Comparison of ENCODE assay signal across 22 cellular contexts in the genomic region with DNA sequence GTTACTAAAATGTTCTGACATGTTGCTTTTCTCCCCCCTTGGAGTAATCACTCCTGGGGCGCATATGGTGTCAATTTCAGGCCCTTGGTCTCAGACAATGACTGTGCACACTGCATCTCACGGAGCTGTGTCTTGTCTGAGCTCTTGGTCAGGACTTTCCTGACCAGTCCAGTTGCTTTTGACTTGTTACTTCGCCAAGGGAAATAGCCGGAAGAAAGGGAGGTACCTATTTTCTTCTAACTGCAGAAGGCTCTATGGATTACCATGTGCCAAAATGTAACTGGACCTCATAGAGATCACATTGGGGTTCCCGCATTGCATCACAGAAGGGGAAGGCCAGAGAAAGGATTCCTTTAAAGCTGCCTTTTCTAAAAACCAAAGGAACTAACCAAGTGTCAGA.
DNase-seq lines count a peak whose midpoint lies in the region; ATAC-seq and TF ChIP-seq lines count a peak whose summit lies in the region.
"Had no signal": no experiment of that assay in that cellular context is flagged by ENCODE, and none has a peak within 500 bp of the region (broad histone marks: within the 10 kb centered on the region; RNA-seq: fewer than 3 reads in every experiment).

No MANE protein-coding gene starts in this region.

- H3K79me1 ChIP-seq in trophoblast cell (ENCODE audit: low read length): peaks cover 16% of the 10 kb centered on the region

- TF ChIP-seq CTCF in AG10803 (conservative IDR thresholded peaks at IDR 0.05; ENCODE audit: low read length) (no peak), fibroblast of mammary gland (conservative IDR thresholded peaks at IDR 0.05; ENCODE audit: control insufficient read depth, insufficient read depth, low read depth, low read length) (no peak), left lung (IDR thresholded peaks at IDR 0.05) (no peak)

- H3K9me3 Mint-ChIP-seq in CD4-positive, alpha-beta memory T cell: no peaks in the 10 kb centered on the region
- H3K9me3 Mint-ChIP-seq: activated CD4-positive, alpha-beta T cell treated with anti-CD3 and anti-CD28 coated beads, Interleukin-2, amount 10 ng/mL, durations not matched to agents 7 days and 5 days; CD8-positive, alpha-beta memory T cell; central memory CD8-positive, alpha-beta T cell; memory B cell; T-helper 1 cell treated with Interleukin-12 subunit alpha and Interleukin-12 subunit beta and Interleukin-4 antibody, amounts not matched to agents 30 μg/mL and 1 μg/mL, for 36 hours had no signal

- no peak overlapping the region for H3K23ac ChIP-seq in trophoblast cell (ENCODE audit: low read length)

- H3K36me3 ChIP-seq in trophoblast cell (ENCODE audit: control insufficient read depth in 1 of 2, insufficient read depth in 2 of 2, low read length in 2 of 2): no peaks in the 10 kb centered on the region
- no peaks in the 10 kb centered on the region for H3K36me3 ChIP-seq in CD4-positive, alpha-beta memory T cell (ENCODE audit: insufficient read depth, low read length)
- no peaks in the 10 kb centered on the region for H3K36me3 ChIP-seq in left lung
- H3K36me3 ChIP-seq: ovary, thoracic aorta had no signal

- no peak overlapping the region for H4K12ac ChIP-seq in trophoblast cell (ENCODE audit: low read depth, low read length)

- H3K9ac ChIP-seq in trophoblast cell (ENCODE audit: low read length): no peak overlapping the region

- H2BK5ac ChIP-seq in trophoblast cell (ENCODE audit: low read depth, low read length, poor library complexity): no peak overlapping the region

- no peak overlapping the region for H4K8ac ChIP-seq in trophoblast cell (ENCODE audit: low read depth, low read length)

- intact Hi-C loops in CD4-positive, alpha-beta memory T cell (cut with micrococcal nuclease): no loop called here
- intact Hi-C loops in posterior vena cava (cut with DNase I): no loop called here
- intact Hi-C loops in left lung (cut with DNase I): no loop called here

- H3K4me1 ChIP-seq in trophoblast cell (ENCODE audit: control insufficient read depth in 1 of 2, insufficient read depth in 2 of 2, low read length in 2 of 2) (peaks cover 16 to 27% of the 10 kb centered on the region in 2 experiments), left lung (peaks cover 0 to 8% of the 10 kb centered on the region in 2 donors)
- H3K4me1 ChIP-seq in CD4-positive, alpha-beta memory T cell (ENCODE audit: insufficient read depth, low read length): no peaks in the 10 kb centered on the region

- peak overlapping the region; percentile 65 for H2BK12ac ChIP-seq in trophoblast cell (ENCODE audit: low read length)

- DNase-seq in AG10803 (ENCODE audit: low read depth): peak; percentile 70
- DNase-seq in GM04503 (ENCODE audit: low read depth): peak; percentile 55
- peak; percentile 61 for DNase-seq in fibroblast of mammary gland (ENCODE audit: low read depth)
- no peak for DNase-seq in trophoblast cell
- no peak for DNase-seq in DMS79 treated with DMSO at 0.1 percent for 48 hours (lab: John Stamatoyannopoulos, UW)
- DNase-seq in CD4-positive, alpha-beta memory T cell: no peak
- DNase-seq in posterior vena cava (ENCODE audit: low spot score): no peak
- no peak for DNase-seq in left lung
- DNase-seq: activated CD4-positive, alpha-beta T cell treated with anti-CD3 and anti-CD28 coated beads, Interleukin-2, amount 10 ng/mL, durations not matched to agents 7 days and 5 days; activated CD8-positive, alpha-beta memory T cell treated with anti-CD3 and anti-CD28 coated beads, Interleukin-2, amount 10 ng/mL, durations not matched to agents 7 days and 5 days; activated naive CD4-positive, alpha-beta T cell treated with anti-CD3 and anti-CD28 coated beads, Interleukin-2, amount 50 U/mL, for 16 hours; aorta; CD8-positive, alpha-beta memory T cell; foreskin melanocyte; NCI-H1105; NCI-H446; NK-92 treated with Interleukin-12 subunit alpha and Interleukin-12 subunit beta, amount 100 ng/mL, for 24 hours; ovary had no signal

- no peak overlapping the region for H2AFZ ChIP-seq in trophoblast cell (ENCODE audit: insufficient read depth, low read length, poor library complexity)

- no peak overlapping the region for H3K27ac Mint-ChIP-seq in CD4-positive, alpha-beta memory T cell
- H3K27ac Mint-ChIP-seq: activated CD4-positive, alpha-beta T cell treated with anti-CD3 and anti-CD28 coated beads, Interleukin-2, amount 10 ng/mL, durations not matched to agents 7 days and 5 days; activated CD8-positive, alpha-beta memory T cell treated with anti-CD3 and anti-CD28 coated beads, Interleukin-2, amount 10 ng/mL, durations not matched to agents 7 days and 5 days; CD8-positive, alpha-beta memory T cell; memory B cell; T-helper 1 cell treated with Interleukin-12 subunit alpha and Interleukin-12 subunit beta and Interleukin-4 antibody, amounts not matched to agents 30 μg/mL and 1 μg/mL, for 36 hours had no signal

- H3K27ac ChIP-seq in trophoblast cell (ENCODE audit: low read depth, low read length): no peak overlapping the region
- no peak overlapping the region for H3K27ac ChIP-seq in CD4-positive, alpha-beta memory T cell (ENCODE audit: low read depth, low read length)
- no peak overlapping the region for H3K27ac ChIP-seq in left lung
- H3K27ac ChIP-seq: ovary, thoracic aorta had no signal

- H3K27me3 ChIP-seq in trophoblast cell (ENCODE audit: insufficient read depth, low read length): no peaks in the 10 kb centered on the region
- H3K27me3 ChIP-seq in CD4-positive, alpha-beta memory T cell (ENCODE audit: insufficient read depth, low read length): no peaks in the 10 kb centered on the region
- no peaks in the 10 kb centered on the region for H3K27me3 ChIP-seq in left lung

- no peaks in the 10 kb centered on the region for H3K79me2 ChIP-seq in trophoblast cell (ENCODE audit: control insufficient read depth, insufficient read depth, low read length, poor library complexity)

- WGBS in trophoblast cell (ENCODE audit: extremely low coverage, insufficient coverage, insufficient read length): no CpG with 5 or more reads among the region's 5 CpGs

- POLR2A ChIA-PET in CD4-positive, alpha-beta memory T cell (lab: Charles Lee; ENCODE audit: partially characterized antibody): no interaction called here

- CTCF ChIA-PET in CD4-positive, alpha-beta memory T cell (lab: Charles Lee; ENCODE audit: partially characterized antibody): no interaction called here

- H3K27me3 Mint-ChIP-seq in CD4-positive, alpha-beta memory T cell: peaks cover 0 to 4% of the 10 kb centered on the region in 2 donors
- H3K27me3 Mint-ChIP-seq: activated CD8-positive, alpha-beta memory T cell treated with anti-CD3 and anti-CD28 coated beads, Interleukin-2, amount 10 ng/mL, durations not matched to agents 7 days and 5 days had no signal

- no peak overlapping the region for H3K4me3 Mint-ChIP-seq in CD4-positive, alpha-beta memory T cell
- H3K4me3 Mint-ChIP-seq: activated CD4-positive, alpha-beta T cell treated with anti-CD3 and anti-CD28 coated beads, Interleukin-2, amount 10 ng/mL, durations not matched to agents 7 days and 5 days; activated CD8-positive, alpha-beta memory T cell treated with anti-CD3 and anti-CD28 coated beads, Interleukin-2, amount 10 ng/mL, durations not matched to agents 7 days and 5 days; CD8-positive, alpha-beta memory T cell; central memory CD8-positive, alpha-beta T cell; memory B cell; T-helper 1 cell treated with Interleukin-12 subunit alpha and Interleukin-12 subunit beta and Interleukin-4 antibody, amounts not matched to agents 30 μg/mL and 1 μg/mL, for 36 hours had no signal

- H3K4me3 ChIP-seq in AG10803 (ENCODE audit: low read length) (no peak overlapping the region), fibroblast of mammary gland (ENCODE audit: control insufficient read depth, low read depth, low read length) (no peak overlapping the region), trophoblast cell (ENCODE audit: low read depth, low read length) (no peak overlapping the region), left lung (no peak overlapping the region)
- H3K4me3 ChIP-seq in CD4-positive, alpha-beta memory T cell (ENCODE audit: low read length in 2 of 2): no peak overlapping the region
- H3K4me3 ChIP-seq: ovary, thoracic aorta had no signal

- no peak overlapping the region for H3K14ac ChIP-seq in trophoblast cell (ENCODE audit: low read length)

- H3K4me2 ChIP-seq in trophoblast cell (ENCODE audit: low read length): no peak overlapping the region

- H3K9me3 ChIP-seq in trophoblast cell (ENCODE audit: insufficient read depth, low read depth, low read length) (no peaks in the 10 kb centered on the region), left lung (no peaks in the 10 kb centered on the region)
- no peaks in the 10 kb centered on the region for H3K9me3 ChIP-seq in CD4-positive, alpha-beta memory T cell (ENCODE audit: control insufficient read depth in 1 of 2, low read length in 2 of 2)
- H3K9me3 ChIP-seq: ovary, thoracic aorta had no signal

- H3K18ac ChIP-seq in trophoblast cell (ENCODE audit: low read length): no peak overlapping the region

- H3K4ac ChIP-seq in trophoblast cell (ENCODE audit: low read depth, low read length): no peak overlapping the region

- peaks cover 0 to 2% (median 0%) of the 10 kb centered on the region in 4 donors for H3K4me1 Mint-ChIP-seq in CD4-positive, alpha-beta memory T cell
- H3K4me1 Mint-ChIP-seq: activated CD4-positive, alpha-beta T cell treated with anti-CD3 and anti-CD28 coated beads, Interleukin-2, amount 10 ng/mL, durations not matched to agents 7 days and 5 days; activated CD8-positive, alpha-beta memory T cell treated with anti-CD3 and anti-CD28 coated beads, Interleukin-2, amount 10 ng/mL, durations not matched to agents 7 days and 5 days; CD8-positive, alpha-beta memory T cell; central memory CD8-positive, alpha-beta T cell; memory B cell had no signal

- H2AK5ac ChIP-seq in trophoblast cell (ENCODE audit: low read length): no peak overlapping the region

- no peaks in the 10 kb centered on the region for H3K36me3 Mint-ChIP-seq in CD4-positive, alpha-beta memory T cell
- H3K36me3 Mint-ChIP-seq: activated CD8-positive, alpha-beta memory T cell treated with anti-CD3 and anti-CD28 coated beads, Interleukin-2, amount 10 ng/mL, durations not matched to agents 7 days and 5 days; CD8-positive, alpha-beta memory T cell; memory B cell had no signal

- peak overlapping the region; percentile 73 for H2BK120ac ChIP-seq in trophoblast cell (ENCODE audit: insufficient read depth, low read length, poor library complexity)

- no peak for ATAC-seq in left lung
- ATAC-seq: activated CD8-positive, alpha-beta memory T cell treated with anti-CD3 and anti-CD28 coated beads, Interleukin-2, amount 10 ng/mL, durations not matched to agents 7 days and 5 days had no signal

- no peak overlapping the region for H4K91ac ChIP-seq in trophoblast cell (ENCODE audit: low read depth, low read length)

Comparison
In these comparisons a context has a peak if more than half of its experiments do, and no peak if none do; other contexts are left out.
1. DNase-seq: peak in AG10803 (single experiment), GM04503 (single experiment) and fibroblast of mammary gland (single experiment); none in trophoblast cell (0 of 2), DMS79 treated with DMSO at 0.1 percent for 48 hours (single experiment), CD4-positive, alpha-beta memory T cell (0 of 5), posterior vena cava (single experiment) and left lung (0 of 2).